ENCODE assay signal across 8 cellular contexts in genomic region chr4:108168213-108168671, GRCh38. TPM values are rescaled to one million over a fixed set of nuclear protein-coding genes. Genes with fewer than 3 reads are reported as not detected.
DNase-seq lines count a peak whose midpoint lies in the region; ATAC-seq and TF ChIP-seq lines count a peak whose summit lies in the region.

No MANE protein-coding gene starts in this region.

- H3K27me3 Mint-ChIP-seq in nephron (ENCODE audit: low read depth): peaks cover 72% of the 10 kb centered on the region

- peak overlapping the region; percentile 92 for H3K9ac ChIP-seq in Loucy (ENCODE audit: low read depth, low read length, poor library complexity, severe bottlenecking)
- peak overlapping the region in 1 of 2 donors; percentile 40 for H3K9ac ChIP-seq in colonic mucosa (ENCODE audit: low read depth in 2 of 2, low read length in 2 of 2)

- H3K36me3 ChIP-seq in Loucy (ENCODE audit: insufficient read depth, low read length) (peaks cover 5% of the 10 kb centered on the region), colonic mucosa (no peaks in the 10 kb centered on the region)

- H2AFZ ChIP-seq in Loucy (ENCODE audit: low read length): peak overlapping the region; percentile 81; the same call in 1 of the 2 replicates

- H3K4me1 Mint-ChIP-seq in nephron: peaks cover 47% of the 10 kb centered on the region

- DNase-seq in GM10266 (ENCODE audit: extremely low spot score) (peak; percentile 67), colonic mucosa (no peak), GM20000 (ENCODE audit: low spot score) (no peak)
- DNase-seq in effector CD4-positive, alpha-beta T cell: no peak

- TF ChIP-seq CTCF in GM10266 (IDR thresholded peaks at IDR 0.05; ENCODE audit: control insufficient read depth, insufficient read depth, low read depth, missing control alignments) (no peak), Loucy (conservative IDR thresholded peaks at IDR 0.05; ENCODE audit: low read length) (no peak), colonic mucosa (IDR thresholded peaks at IDR 0.05) (no peak), nephron (IDR thresholded peaks at IDR 0.05; ENCODE audit: unreplicated experiment in 3 of 3) (no peak), GM20000 (IDR thresholded peaks at IDR 0.05; ENCODE audit: extremely low read depth, missing control alignments) (no peak)

- H4K20me1 ChIP-seq in Loucy (ENCODE audit: insufficient read depth, low read length, poor library complexity, severe bottlenecking): peaks cover 33% of the 10 kb centered on the region

- ATAC-seq in HG03521 (IDR thresholded peaks at IDR 0.05; ENCODE audit: unreplicated experiment): no peak
- ATAC-seq in GM21786 (IDR thresholded peaks at IDR 0.05; ENCODE audit: unreplicated experiment): no peak

- H3K4me2 ChIP-seq in Loucy (ENCODE audit: low read depth, low read length, poor library complexity, severe bottlenecking): peak overlapping the region; percentile 83

- no peaks in the 10 kb centered on the region for H3K9me3 Mint-ChIP-seq in nephron

- peaks cover 92% of the 10 kb centered on the region for H3K79me2 ChIP-seq in Loucy (ENCODE audit: insufficient read depth, low read length)

- intact Hi-C loops in colonic mucosa (cut with DNase I): no loop called here

- 0 out of 2 replicates have a peak, but pooled peaks cover 2% of the 10 kb centered on the region for H3F3A ChIP-seq in Loucy (ENCODE audit: low read depth)

- no peaks in the 10 kb centered on the region for H3K9me2 ChIP-seq in Loucy (replicated peaks; ENCODE audit: low read depth, low read length)

- H3K9me3 ChIP-seq in Loucy (ENCODE audit: insufficient read depth, low read depth, low read length) (no peaks in the 10 kb centered on the region), colonic mucosa (no peaks in the 10 kb centered on the region)

- H3K36me3 Mint-ChIP-seq in nephron (ENCODE audit: low read depth): peaks cover 2% of the 10 kb centered on the region

- peaks cover 45% of the 10 kb centered on the region for H3K4me1 ChIP-seq in Loucy (ENCODE audit: insufficient read depth, low read length, poor library complexity, severe bottlenecking)
- no peaks in the 10 kb centered on the region for H3K4me1 ChIP-seq in colonic mucosa

- no peaks in the 10 kb centered on the region for H3K27me3 ChIP-seq in Loucy (ENCODE audit: insufficient read depth, low read length, poor library complexity, severe bottlenecking)
- H3K27me3 ChIP-seq in colonic mucosa: peaks cover 68% of the 10 kb centered on the region

- H3K4me3 Mint-ChIP-seq in nephron: peak overlapping the region; percentile 91 to 100 (median 96)

- H3K27ac Mint-ChIP-seq in nephron: peak overlapping the region; percentile 21 to 93 (median 92)

- no peak overlapping the region for H3K27ac ChIP-seq in colonic mucosa

- H3K4me3 ChIP-seq in Loucy (ENCODE audit: low read length, poor library complexity, severe bottlenecking) (peak overlapping the region; percentile 96), colonic mucosa (peak overlapping the region; percentile 51)

RNA-seq across cellular contexts. Expression of gene LEF1, which starts 0.5 kb away (rescaled TPM):
- total RNA-seq in colonic mucosa: 1 to 10 TPM; 2.1 to 3.4 TPM
